16 cellular contexts compared by ENCODE assay signal in the genomic region with DNA sequence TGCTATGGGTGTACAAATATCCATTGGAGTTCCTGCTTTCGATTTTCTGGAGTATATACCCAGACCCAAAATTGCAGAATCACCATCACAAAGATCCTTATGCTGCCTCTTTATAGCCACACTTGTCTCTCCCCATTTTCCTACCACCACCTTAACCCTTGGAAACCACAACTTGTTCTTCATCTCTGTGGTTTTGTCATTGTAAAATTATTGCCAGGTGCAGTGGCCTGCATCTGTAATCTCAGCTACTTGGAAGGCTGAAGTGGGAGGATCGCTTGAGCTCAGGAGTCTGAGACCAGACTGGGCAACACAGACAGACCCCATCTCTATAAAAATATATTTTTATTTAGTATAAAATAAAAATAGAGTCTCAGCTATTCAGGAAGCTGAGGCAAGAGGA.
"Had no signal": no experiment of that assay in that cellular context is flagged by ENCODE, and none has a peak within 500 bp of the region (broad histone marks: within the 10 kb centered on the region; RNA-seq: fewer than 3 reads in every experiment).

No MANE protein-coding gene starts in this region.

- H3K4me3 ChIP-seq: heart left ventricle, testis had no signal

- H3K27ac ChIP-seq: testis had no signal

- DNase-seq: activated CD4-positive, alpha-beta T cell treated with anti-CD3 and anti-CD28 coated beads for 1 hour; activated CD4-positive, alpha-beta T cell treated with anti-CD3 and anti-CD28 coated beads, Interleukin-2, amount 50 U/mL, for 1 hour; activated CD8-positive, alpha-beta T cell treated with anti-CD3 and anti-CD28 coated beads, Interleukin-2, amount 10 ng/mL, durations not matched to agents 7 days and 5 days; activated T-cell treated with anti-CD3 and anti-CD28 coated beads, Interleukin-2, amount 50 U/mL, for 1 hour; aorta; heart left ventricle; islet precursor cell; left cardiac atrium; mesenchymal stem cell; nephron progenitor cell; small intestine; stimulated activated CD4-positive, alpha-beta T cell treated with anti-CD3 and anti-CD28 coated beads, Interleukin-2, amount 100 ng/mL, for 24 hours; stimulated activated naive CD4-positive, alpha-beta T cell; testis had no signal

- H3K27me3 ChIP-seq: testis had no signal

- H3K36me3 ChIP-seq: heart left ventricle had no signal

- H3K9me3 ChIP-seq: testis had no signal

- ATAC-seq: activated CD8-positive, alpha-beta T cell treated with anti-CD3 and anti-CD28 coated beads, Interleukin-2, amount 10 ng/mL, durations not matched to agents 7 days and 5 days; activated naive CD4-positive, alpha-beta T cell treated with anti-CD3 and anti-CD28 coated beads, Interleukin-2, amount 50 U/mL, for 72 hours; heart left ventricle; left cardiac atrium; sciatic nerve had no signal
